In genomic region chr6:87671555-87672029, GRCh38 we compare ENCODE assay signal across 13 cellular contexts. TPM values are rescaled to one million over a fixed set of nuclear protein-coding genes. Genes with fewer than 3 reads are reported as not detected.
DNase-seq lines count a peak whose midpoint lies in the region; ATAC-seq and TF ChIP-seq lines count a peak whose summit lies in the region.
"Had no signal": no experiment of that assay in that cellular context is flagged by ENCODE, and none has a peak within 500 bp of the region (broad histone marks: within the 10 kb centered on the region; RNA-seq: fewer than 3 reads in every experiment).

No MANE protein-coding gene starts in this region.

- H3K27ac Mint-ChIP-seq in MCF 10A (ENCODE audit: low read depth, unreplicated experiment) (peak overlapping the region; percentile 65), type B pancreatic cell (peak overlapping the region; percentile 33), endothelial cell (ENCODE audit: unreplicated experiment) (no peak overlapping the region)
- H3K27ac Mint-ChIP-seq in activated T-helper 17 cell treated with anti-CD3 and anti-CD28 coated beads, Interleukin-2, amount 50 U/mL, for 72 hours = peak overlapping the region; percentile 9

- no peaks in the 10 kb centered on the region for H3K27me3 ChIP-seq in mammary epithelial cell (ENCODE audit: insufficient read depth, low read length)
- H3K27me3 ChIP-seq in liver (ENCODE audit: control insufficient read depth in 4 of 4, insufficient read depth in 4 of 4, low read length in 3 of 4) = no peaks in the 10 kb centered on the region
- no peaks in the 10 kb centered on the region for H3K27me3 ChIP-seq in WERI-Rb-1 (ENCODE audit: insufficient read depth, low read depth, severe bottlenecking)
- H3K27me3 ChIP-seq: heart right ventricle had no signal

- no peaks in the 10 kb centered on the region for H3K4me1 ChIP-seq in mammary epithelial cell (ENCODE audit: insufficient read depth, low read length)
- peaks cover 16 to 42% (median 25%) of the 10 kb centered on the region in 4 donors for H3K4me1 ChIP-seq in liver (ENCODE audit: control insufficient read depth in 4 of 4, insufficient read depth in 4 of 4, low read length in 3 of 4)

- no TSS peak for BruUV-seq in MCF 10A (replicated peaks; lab: Mats Ljungman, UMichigan)
- BruUV-seq in mammary epithelial cell (replicated peaks; lab: Mats Ljungman, UMichigan) = no TSS peak

- peaks cover 11% of the 10 kb centered on the region for H3K79me2 ChIP-seq in mammary epithelial cell (ENCODE audit: insufficient read depth, low read length)

- no peak for ATAC-seq in activated T-helper 17 cell treated with anti-CD3 and anti-CD28 coated beads, Interleukin-2, amount 50 U/mL, for 72 hours (replicated peaks)

- TF ChIP-seq RAD21 in liver (IDR thresholded peaks at IDR 0.05) = peak; percentile 59 to 67

- no peaks in the 10 kb centered on the region for H3K27me3 Mint-ChIP-seq in MCF 10A (ENCODE audit: insufficient read depth, unreplicated experiment)
- no peaks in the 10 kb centered on the region for H3K27me3 Mint-ChIP-seq in activated T-helper 17 cell treated with anti-CD3 and anti-CD28 coated beads, Interleukin-2, amount 50 U/mL, for 72 hours
- no peaks in the 10 kb centered on the region for H3K27me3 Mint-ChIP-seq in type B pancreatic cell
- H3K27me3 Mint-ChIP-seq in endothelial cell (ENCODE audit: unreplicated experiment) = no peaks in the 10 kb centered on the region
- H3K27me3 Mint-ChIP-seq: activated CD4-positive, alpha-beta T cell treated with anti-CD3 and anti-CD28 coated beads, Interleukin-2, amount 10 ng/mL, durations not matched to agents 7 days and 5 days had no signal

- DNase-seq in MCF 10A (ENCODE audit: unreplicated experiment) (peak; percentile 77), mammary epithelial cell (no peak), type B pancreatic cell (ENCODE audit: extremely low spot score, unreplicated experiment) (no peak), endothelial cell (ENCODE audit: low spot score) (no peak), WERI-Rb-1 (no peak), DMS53 (lab: John Stamatoyannopoulos, UW) (no peak)
- DNase-seq: activated CD4-positive, alpha-beta T cell treated with anti-CD3 and anti-CD28 coated beads, Interleukin-2, amount 10 ng/mL, durations not matched to agents 7 days and 5 days; activated naive CD4-positive, alpha-beta T cell treated with anti-CD3 and anti-CD28 coated beads for 36 hours; heart right ventricle; NCI-H1417; NCI-H748 treated with DMSO at 0.1 percent for 48 hours had no signal

- H4K20me1 ChIP-seq in mammary epithelial cell (ENCODE audit: insufficient read depth, low read length) = no peaks in the 10 kb centered on the region

- H3K36me3 ChIP-seq in mammary epithelial cell (ENCODE audit: insufficient read depth, low read length) (peaks cover 29% of the 10 kb centered on the region), liver (ENCODE audit: control insufficient read depth in 4 of 4, insufficient read depth in 3 of 4, low read depth in 1 of 4, low read length in 3 of 4) (peaks cover 0 to 6% (median 6%) of the 10 kb centered on the region in 4 donors), WERI-Rb-1 (peaks cover 50% of the 10 kb centered on the region)

- no peak overlapping the region for H3K9ac ChIP-seq in mammary epithelial cell (ENCODE audit: insufficient read depth, low read length)
- peak overlapping the region in 1 of 2 donors; percentile 71 for H3K9ac ChIP-seq in liver (ENCODE audit: low read depth in 1 of 2, low read length in 2 of 2)

- TF ChIP-seq CTCF in MCF 10A (IDR thresholded peaks at IDR 0.05; ENCODE audit: unreplicated experiment) (no peak), mammary epithelial cell (conservative IDR thresholded peaks at IDR 0.05 in 1 of 2, IDR thresholded peaks at IDR 0.05 in 1 of 2; ENCODE audit: extremely low read depth in 1 of 2, insufficient read depth in 1 of 2, low read depth in 1 of 2, low read length in 2 of 2) (no peak), liver (IDR thresholded peaks at IDR 0.05; ENCODE audit: low read depth, low read length, missing input control) (no peak), type B pancreatic cell (conservative IDR thresholded peaks at IDR 0.05) (no peak), endothelial cell (IDR thresholded peaks at IDR 0.05; ENCODE audit: unreplicated experiment) (no peak), WERI-Rb-1 (IDR thresholded peaks at IDR 0.05; ENCODE audit: low read depth, low read length) (no peak)

- 97% methylated on average over 5 of the region's 6 CpGs for WGBS in mammary epithelial cell (ENCODE audit: low coverage, missing lambda C conversion rate)
- 34% methylated on average over 6 of the region's 6 CpGs for WGBS in liver

- intact Hi-C loops in MCF 10A (cut with micrococcal nuclease) = no loop called here
- intact Hi-C loops in mammary epithelial cell (cut with micrococcal nuclease) = no loop called here

- H3K36me3 Mint-ChIP-seq in MCF 10A (ENCODE audit: insufficient read depth, unreplicated experiment) (peaks cover 85% of the 10 kb centered on the region), type B pancreatic cell (peaks cover 35% of the 10 kb centered on the region), endothelial cell (ENCODE audit: low read depth, unreplicated experiment) (peaks cover 4% of the 10 kb centered on the region)
- peaks cover 86% of the 10 kb centered on the region for H3K36me3 Mint-ChIP-seq in activated T-helper 17 cell treated with anti-CD3 and anti-CD28 coated beads, Interleukin-2, amount 50 U/mL, for 72 hours (ENCODE audit: low read depth)

- H2AFZ ChIP-seq in mammary epithelial cell (ENCODE audit: low read depth, low read length) = no peak overlapping the region

- H3K27ac ChIP-seq in mammary epithelial cell (ENCODE audit: insufficient read depth, low read depth, low read length) (no peak overlapping the region), liver (ENCODE audit: low read depth in 1 of 2, low read length in 2 of 2) (peak overlapping the region; percentile 93 to 97), WERI-Rb-1 (no peak overlapping the region)

- no peak overlapping the region for H3K4me3 ChIP-seq in mammary epithelial cell (replicated peaks in 1 of 3; ENCODE audit: insufficient read depth in 1 of 3, low read depth in 2 of 3, low read length in 3 of 3)
- H3K4me3 ChIP-seq in liver (ENCODE audit: low read depth in 1 of 3, low read length in 3 of 3) = no peak overlapping the region
- H3K4me3 ChIP-seq in WERI-Rb-1 (ENCODE audit: low read depth, low read length) = no peak overlapping the region
- H3K4me3 ChIP-seq: heart right ventricle had no signal

- POLR2A ChIA-PET in MCF 10A (lab: Yijun Ruan, JAX) = interaction anchor here (0.7 to 1.8 kb wide), 5 partner anchors 8 to 23 kb away, joined by 3 to 6 read pairs (median 3); no protein-coding TSS in a partner anchor

- in situ Hi-C loops in mammary epithelial cell (cut with MboI; ENCODE audit: low sequenced_read_pairs in 2 of 2) = no loop called here

- no peak overlapping the region for H3K4me2 ChIP-seq in mammary epithelial cell (ENCODE audit: insufficient read depth, low read depth, low read length)

- no peaks in the 10 kb centered on the region for H3K9me3 ChIP-seq in mammary epithelial cell (replicated peaks; ENCODE audit: insufficient read depth, low read length)
- H3K9me3 ChIP-seq in liver (ENCODE audit: control insufficient read depth in 4 of 4, low read length in 3 of 4) = no peaks in the 10 kb centered on the region
- H3K9me3 ChIP-seq in WERI-Rb-1 (ENCODE audit: severe bottlenecking) = no peaks in the 10 kb centered on the region
- H3K9me3 ChIP-seq: heart right ventricle had no signal

- dilution Hi-C loops in mammary epithelial cell (cut with HindIII; ENCODE audit: low sequenced_read_pairs) = no loop called here

- H3K4me3 Mint-ChIP-seq in MCF 10A (ENCODE audit: unreplicated experiment) (no peak overlapping the region), type B pancreatic cell (no peak overlapping the region), endothelial cell (ENCODE audit: unreplicated experiment) (no peak overlapping the region)
- no peak overlapping the region for H3K4me3 Mint-ChIP-seq in activated T-helper 17 cell treated with anti-CD3 and anti-CD28 coated beads, Interleukin-2, amount 50 U/mL, for 72 hours
- H3K4me3 Mint-ChIP-seq: activated CD4-positive, alpha-beta T cell treated with anti-CD3 and anti-CD28 coated beads, Interleukin-2, amount 10 ng/mL, durations not matched to agents 7 days and 5 days; activated naive CD4-positive, alpha-beta T cell treated with anti-CD3 and anti-CD28 coated beads for 36 hours had no signal

- H3K4me1 Mint-ChIP-seq in MCF 10A (ENCODE audit: insufficient read depth, unreplicated experiment) = peaks cover 9% of the 10 kb centered on the region
- peaks cover 15% of the 10 kb centered on the region for H3K4me1 Mint-ChIP-seq in activated T-helper 17 cell treated with anti-CD3 and anti-CD28 coated beads, Interleukin-2, amount 50 U/mL, for 72 hours
- H3K4me1 Mint-ChIP-seq in type B pancreatic cell (ENCODE audit: unreplicated experiment) = peaks cover 7% of the 10 kb centered on the region
- peaks cover 14% of the 10 kb centered on the region for H3K4me1 Mint-ChIP-seq in endothelial cell (ENCODE audit: unreplicated experiment)

- H3K9me3 Mint-ChIP-seq in MCF 10A (ENCODE audit: unreplicated experiment) = no peaks in the 10 kb centered on the region
- no peaks in the 10 kb centered on the region for H3K9me3 Mint-ChIP-seq in activated T-helper 17 cell treated with anti-CD3 and anti-CD28 coated beads, Interleukin-2, amount 50 U/mL, for 72 hours
- no peaks in the 10 kb centered on the region for H3K9me3 Mint-ChIP-seq in type B pancreatic cell
- H3K9me3 Mint-ChIP-seq in endothelial cell (ENCODE audit: unreplicated experiment) = no peaks in the 10 kb centered on the region
- H3K9me3 Mint-ChIP-seq: activated CD4-positive, alpha-beta T cell treated with anti-CD3 and anti-CD28 coated beads, Interleukin-2, amount 10 ng/mL, durations not matched to agents 7 days and 5 days; activated naive CD4-positive, alpha-beta T cell treated with anti-CD3 and anti-CD28 coated beads for 36 hours had no signal

- CTCF ChIA-PET in MCF 10A (lab: Yijun Ruan, JAX) (no interaction called here), mammary epithelial cell (lab: Charles Lee; ENCODE audit: low non-redundant PET) (no interaction called here)

TF ChIP-seq in liver, 16 proteins besides CTCF, POLR2A, EP300 and RAD21 (continues in another document):
- TF ChIP-seq FOXA1 (IDR thresholded peaks at IDR 0.05) (peak; percentile 36), JUND (IDR thresholded peaks at IDR 0.05) (peak; percentile 96 to 98), FOXA2 (IDR thresholded peaks at IDR 0.05) (peak; percentile 79)

RNA-seq across cellular contexts. Expression of gene AKIRIN2, which starts 30.4 kb away (rescaled TPM):
- total RNA-seq in MCF 10A (2022) (47.6 and 48.1 TPM in 2 replicates), mammary epithelial cell (10 to 100 TPM; 32.7 to 65.7 TPM), liver (10 to 100 TPM; 12.2 to 18.8 TPM), type B pancreatic cell (ENCODE audit: low replicate concordance) (57.2 and 61.7 TPM in 2 replicates), endothelial cell (ENCODE audit: unreplicated experiment) (59.3 TPM)
- polyA plus RNA-seq in mammary epithelial cell (23.1 TPM), liver (10 to 100 TPM; 11.0 to 16.6 TPM)
- polyA minus RNA-seq in mammary epithelial cell = 36.7 TPM
- 10 to 100 TPM; 80.5 to 82.2 TPM for total RNA-seq in activated T-helper 17 cell treated with anti-CD3 and anti-CD28 coated beads, Interleukin-2, amount 50 U/mL, for 72 hours

Comparison
In these comparisons a context has a peak if more than half of its experiments do, and no peak if none do; other contexts are left out.
1. H3K27ac ChIP-seq: peak in liver (2 of 2); none in mammary epithelial cell (single experiment) and WERI-Rb-1 (single experiment).